ENCODE assay signal across 24 cellular contexts in genomic region chr4:155331478-155331877, GRCh38.
"Had no signal": no experiment of that assay in that cellular context is flagged by ENCODE, and none has a peak within 500 bp of the region (broad histone marks: within the 10 kb centered on the region; RNA-seq: fewer than 3 reads in every experiment).

No MANE protein-coding gene starts in this region.

- H3K4me1 ChIP-seq: neural progenitor cell, parathyroid adenoma, psoas muscle, stomach, thyroid gland, tibial nerve, upper lobe of right lung, uterus had no signal

- H3K27me3 ChIP-seq: neural progenitor cell, ovary, stomach, thyroid gland, tibial nerve, upper lobe of right lung, uterus had no signal

- H3K27ac ChIP-seq: neural progenitor cell, ovary, parathyroid adenoma, psoas muscle, stomach, thoracic aorta, thyroid gland, tibial nerve, upper lobe of right lung, uterus had no signal

- H3K79me2 ChIP-seq: parathyroid adenoma had no signal

- H3K36me3 ChIP-seq: neural progenitor cell, ovary, stomach, thoracic aorta, thyroid gland, tibial nerve, upper lobe of right lung, uterus had no signal

- H2AFZ ChIP-seq: neural progenitor cell, parathyroid adenoma had no signal

- H3K4me3 ChIP-seq: neural progenitor cell, ovary, psoas muscle, stomach, thoracic aorta, thyroid gland, tibial nerve, upper lobe of right lung, uterus had no signal

- DNase-seq: naive thymus-derived CD4-positive, alpha-beta T cell; natural killer cell; occipital lobe; ovary; posterior cingulate gyrus; psoas muscle; right cardiac atrium; small intestine; stimulated activated CD4-positive, alpha-beta T cell treated with anti-CD3 and anti-CD28 coated beads, Interleukin-15, amount 100 ng/mL, for 24 hours; stimulated activated CD4-positive, alpha-beta T cell treated with anti-CD3 and anti-CD28 coated beads, Interleukin-2, amount 100 ng/mL, for 24 hours; stimulated activated CD4-positive, alpha-beta T cell treated with anti-CD3 and anti-CD28 coated beads, Interleukin-2, amount 100 ng/mL, for 48 hours; stimulated activated CD4-positive, alpha-beta T cell treated with anti-CD3 and anti-CD28 coated beads, Interleukin-4, amount 100 ng/mL, for 24 hours; stimulated activated naive B cell treated with anti-CD40 and anti-IgM and Interleukin-4, amounts not matched to agents 10 μg/mL and 1 μg/mL and 100 μg/mL, for 72 hours; stimulated activated naive CD4-positive, alpha-beta T cell treated with Interleukin-2 at 50 U/mL for 16 hours; stomach; thyroid gland; upper lobe of right lung; uterus had no signal

- FAIRE-seq: small intestine had no signal

- H3K9ac ChIP-seq: neural progenitor cell, parathyroid adenoma had no signal

- H3K4me2 ChIP-seq: neural progenitor cell had no signal

- H3K9me3 ChIP-seq: ovary, psoas muscle, stomach, thoracic aorta, thyroid gland, tibial nerve, upper lobe of right lung, uterus had no signal

- ATAC-seq: naive thymus-derived CD4-positive, alpha-beta T cell; natural killer cell; psoas muscle; right cardiac atrium; sciatic nerve; stimulated activated effector memory CD8-positive, alpha-beta T cell treated with anti-CD3 and anti-CD28 coated beads, Interleukin-12 subunit alpha, Interleukin-12 subunit beta, amount 100 ng/mL, for 72 hours; stimulated activated naive B cell treated with anti-CD40 and anti-IgM and Interleukin-4, amounts not matched to agents 10 μg/mL and 1 μg/mL and 100 μg/mL, for 72 hours; upper lobe of right lung had no signal
